Comparison of ENCODE assay signal across 19 cellular contexts in genomic region chr20:11120451-11120850, GRCh38.
DNase-seq lines count a peak whose midpoint lies in the region; ATAC-seq, FAIRE-seq and TF ChIP-seq lines count a peak whose summit lies in the region.
"Had no signal": no experiment of that assay in that cellular context is flagged by ENCODE, and none has a peak within 500 bp of the region (broad histone marks: within the 10 kb centered on the region; RNA-seq: fewer than 3 reads in every experiment).

No MANE protein-coding gene starts in this region.

- no peaks in the 10 kb centered on the region for H3K9me3 Mint-ChIP-seq in GM23338
- peaks cover 0 to 17% (median 5%) of the 10 kb centered on the region in 9 donors for H3K9me3 Mint-ChIP-seq in naive thymus-derived CD8-positive, alpha-beta T cell
- H3K9me3 Mint-ChIP-seq: HFFc6 had no signal

- no peaks in the 10 kb centered on the region for H3K36me3 Mint-ChIP-seq in GM23338 (ENCODE audit: low read depth)
- peaks cover 0 to 7% (median 0%) of the 10 kb centered on the region in 3 donors for H3K36me3 Mint-ChIP-seq in naive thymus-derived CD8-positive, alpha-beta T cell

- POLR2A ChIA-PET in naive thymus-derived CD8-positive, alpha-beta T cell (lab: Charles Lee) = no interaction called here

- H3K9me2 ChIP-seq in GM23338 (ENCODE audit: insufficient read depth) = no peaks in the 10 kb centered on the region

- H3K4me3 Mint-ChIP-seq in GM23338 = no peak overlapping the region
- no peak overlapping the region for H3K4me3 Mint-ChIP-seq in naive thymus-derived CD8-positive, alpha-beta T cell
- H3K4me3 Mint-ChIP-seq: CD4-positive, alpha-beta T cell; HFFc6 had no signal

- H3K4me1 Mint-ChIP-seq in GM23338 = no peaks in the 10 kb centered on the region
- no peaks in the 10 kb centered on the region for H3K4me1 Mint-ChIP-seq in naive thymus-derived CD8-positive, alpha-beta T cell

- ATAC-seq in RWPE2 (ENCODE audit: low read depth) = no peak
- ATAC-seq in GM23338 = no peak
- ATAC-seq in naive thymus-derived CD8-positive, alpha-beta T cell = no peak
- ATAC-seq: HCT116 had no signal

- no peak overlapping the region for H3K4me3 ChIP-seq in RWPE2 (ENCODE audit: severe bottlenecking)
- H3K4me3 ChIP-seq in keratinocyte (ENCODE audit: control insufficient read depth in 2 of 3, extremely low read depth in 1 of 3, insufficient read depth in 2 of 3, low read depth in 1 of 3, low read length in 3 of 3) = no peak overlapping the region
- no peak overlapping the region for H3K4me3 ChIP-seq in GM23338

- DNase-seq in EL (peak; percentile 16), RWPE2 (ENCODE audit: low spot score) (no peak), astrocyte of the hippocampus (ENCODE audit: low read depth, low spot score) (peak; percentile 16), keratinocyte (ENCODE audit: low read depth, low spot score) (no peak), GM23338 (ENCODE audit: low spot score) (no peak), inferior parietal cortex (ENCODE audit: extremely low spot score) (no peak), NCI-H69 (lab: John Stamatoyannopoulos, UW) (no peak)
- no peak for DNase-seq in naive thymus-derived CD8-positive, alpha-beta T cell
- DNase-seq: AML-193; Caco-2; CD4-positive, alpha-beta T cell; GF-D8; GOT3; H7; HFFc6 had no signal

- H2AFZ ChIP-seq in keratinocyte (ENCODE audit: control insufficient read depth, low read length) (no peak overlapping the region), GM23338 (no peak overlapping the region)

- H3K36me3 ChIP-seq in RWPE2 (ENCODE audit: low read depth) = no peaks in the 10 kb centered on the region
- H3K36me3 ChIP-seq in keratinocyte (ENCODE audit: control insufficient read depth in 2 of 2, extremely low read depth in 1 of 2, insufficient read depth in 2 of 2, low read length in 2 of 2) = no peaks in the 10 kb centered on the region
- no peaks in the 10 kb centered on the region for H3K36me3 ChIP-seq in GM23338 (ENCODE audit: insufficient read depth)

- H3K27me3 ChIP-seq in RWPE2 (ENCODE audit: insufficient read depth, poor library complexity, severe bottlenecking) (no peaks in the 10 kb centered on the region), keratinocyte (ENCODE audit: control insufficient read depth, extremely low read depth, insufficient read depth, low read length) (no peaks in the 10 kb centered on the region), GM23338 (ENCODE audit: insufficient read depth) (no peaks in the 10 kb centered on the region)

- no peaks in the 10 kb centered on the region for H3K27me3 Mint-ChIP-seq in GM23338 (ENCODE audit: insufficient read depth, low read depth, poor library complexity)
- H3K27me3 Mint-ChIP-seq in naive thymus-derived CD8-positive, alpha-beta T cell = peaks cover 0 to 5% (median 2%) of the 10 kb centered on the region in 5 donors
- H3K27me3 Mint-ChIP-seq: CD4-positive, alpha-beta T cell had no signal

- TF ChIP-seq CTCF in RWPE2 (IDR thresholded peaks at IDR 0.05; ENCODE audit: poor library complexity, severe bottlenecking) (no peak), keratinocyte (optimal IDR thresholded peaks at IDR 0.05 in 1 of 3, IDR thresholded peaks at IDR 0.05 in 1 of 3, conservative IDR thresholded peaks at IDR 0.05 in 1 of 3; ENCODE audit: extremely low read depth in 1 of 3, insufficient read depth in 2 of 3, low read length in 3 of 3) (no peak), GM23338 (conservative IDR thresholded peaks at IDR 0.05; ENCODE audit: low read depth in 2 of 2) (no peak)

- FAIRE-seq in keratinocyte (lab: Jason Lieb, UNC) = peak; percentile 61
- FAIRE-seq: A204.1, D721Med had no signal

- H3K4me2 ChIP-seq in keratinocyte (ENCODE audit: control insufficient read depth, extremely low read depth, insufficient read depth, low read depth, low read length) (no peak overlapping the region), GM23338 (no peak overlapping the region)

- no peak overlapping the region for H3K9ac ChIP-seq in keratinocyte (ENCODE audit: control insufficient read depth, extremely low read depth, insufficient read depth, low read length)

- peaks cover 31% of the 10 kb centered on the region for H3K4me1 ChIP-seq in RWPE2 (ENCODE audit: insufficient read depth, poor library complexity, severe bottlenecking)
- H3K4me1 ChIP-seq in keratinocyte (ENCODE audit: control insufficient read depth, extremely low read depth, insufficient read depth, low read length) = peaks cover 32% of the 10 kb centered on the region
- no peaks in the 10 kb centered on the region for H3K4me1 ChIP-seq in GM23338 (ENCODE audit: insufficient read depth)
- H3K4me1 ChIP-seq: Caco-2 had no signal

- H3K27ac Mint-ChIP-seq in GM23338 = no peak overlapping the region
- H3K27ac Mint-ChIP-seq in naive thymus-derived CD8-positive, alpha-beta T cell = no peak overlapping the region
- H3K27ac Mint-ChIP-seq: CD4-positive, alpha-beta T cell; HFFc6 had no signal

- peak overlapping the region; percentile 98 for H3K27ac ChIP-seq in RWPE2 (ENCODE audit: poor library complexity, severe bottlenecking)
- H3K27ac ChIP-seq in keratinocyte (ENCODE audit: control insufficient read depth, insufficient read depth, low read length) = no peak overlapping the region
- no peak overlapping the region for H3K27ac ChIP-seq in GM23338 (ENCODE audit: low read depth)
- H3K27ac ChIP-seq: C4-2B had no signal

- no peaks in the 10 kb centered on the region for H3K9me1 ChIP-seq in keratinocyte (ENCODE audit: control insufficient read depth, extremely low read depth, insufficient read depth, low read length)

- H4K20me1 ChIP-seq in keratinocyte (ENCODE audit: control insufficient read depth, extremely low read depth, insufficient read depth, low read length) = no peaks in the 10 kb centered on the region
- H4K20me1 ChIP-seq in GM23338 (replicated peaks; ENCODE audit: insufficient read depth) = no peaks in the 10 kb centered on the region

- H3K9me3 ChIP-seq in RWPE2 (ENCODE audit: severe bottlenecking) = no peaks in the 10 kb centered on the region
- H3K9me3 ChIP-seq in keratinocyte (ENCODE audit: control insufficient read depth, low read depth, low read length) = no peaks in the 10 kb centered on the region
- H3K9me3 ChIP-seq: Caco-2 had no signal

- H3F3A ChIP-seq in GM23338 (replicated peaks; ENCODE audit: low read depth) = no peaks in the 10 kb centered on the region

- H3K79me2 ChIP-seq in keratinocyte (ENCODE audit: control insufficient read depth, insufficient read depth, low read length) (no peaks in the 10 kb centered on the region), GM23338 (replicated peaks; ENCODE audit: insufficient read depth) (no peaks in the 10 kb centered on the region)

- dilution Hi-C loops in keratinocyte (cut with MboI; ENCODE audit: extremely low pct_ligation_motif_present, low sequenced_read_pairs) = no loop called here

TF ChIP-seq in GM23338, 12 proteins besides CTCF, POLR2A, EP300 and RAD21 (continues in another document):
- no peak for TF ChIP-seq POLR2AphosphoS5 (IDR thresholded peaks at IDR 0.05; ENCODE audit: low read depth)
- TF ChIP-seq JUNB (IDR thresholded peaks at IDR 0.05; ENCODE audit: unreplicated experiment) = no peak
- TF ChIP-seq NANOG (IDR thresholded peaks at IDR 0.05; ENCODE audit: borderline replicate concordance) = no peak
- no peak for TF ChIP-seq ZNF114 (CRISPR knock-in tag; IDR thresholded peaks at IDR 0.05)
- TF ChIP-seq ETS1 (IDR thresholded peaks at IDR 0.05) = no peak
- no peak for TF ChIP-seq CREB1 (CRISPR knock-in tag; IDR thresholded peaks at IDR 0.05; ENCODE audit: low read depth)
- TF ChIP-seq REST (IDR thresholded peaks at IDR 0.05; ENCODE audit: unreplicated experiment) = no peak
- TF ChIP-seq EZH2phosphoT487 (IDR thresholded peaks at IDR 0.05; ENCODE audit: unreplicated experiment) = no peak

Comparison
In these comparisons a context has a peak if more than half of its experiments do, and no peak if none do; other contexts are left out.
1. DNase-seq: peak in EL (single experiment) and astrocyte of the hippocampus (single experiment); none in RWPE2 (single experiment), keratinocyte (single experiment), GM23338 (single experiment), inferior parietal cortex (single experiment), naive thymus-derived CD8-positive, alpha-beta T cell (0 of 10) and NCI-H69 (single experiment).